Comparison of ENCODE assay signal across 12 cellular contexts in genomic region chr1:225849905-225850304, GRCh38. TPM values are rescaled to one million over a fixed set of nuclear protein-coding genes. Genes with fewer than 3 reads are reported as not detected.
DNase-seq lines count a peak whose midpoint lies in the region; ATAC-seq and TF ChIP-seq lines count a peak whose summit lies in the region.
"Had no signal": no experiment of that assay in that cellular context is flagged by ENCODE, and none has a peak within 500 bp of the region (broad histone marks: within the 10 kb centered on the region; RNA-seq: fewer than 3 reads in every experiment).

No MANE protein-coding gene starts in this region.

- intact Hi-C loops in heart left ventricle (cut with DNase I): loop anchor here in 8 of 10 donors (5.0 to 10.0 kb wide), 6 partner anchors 38 to 373 kb away; partner anchors contain the start of genes EPHX1 (in 4 of the 8) and SRP9 (in 4 of the 8)
- intact Hi-C loops in left ventricle myocardium inferior (cut with micrococcal nuclease): no loop called here
- intact Hi-C loops in PC-3 (cut with micrococcal nuclease): loop anchor here (5.0 kb wide), 1 partner anchor 127 kb away; no protein-coding TSS in a partner anchor

- no peaks in the 10 kb centered on the region for H3K79me2 ChIP-seq in PC-3 (ENCODE audit: low read length)
- H3K79me2 ChIP-seq: parathyroid adenoma had no signal

- peak overlapping the region; percentile 66 to 82 (median 73) for H3K4me3 Mint-ChIP-seq in immature natural killer cell
- H3K4me3 Mint-ChIP-seq: CD14-positive monocyte had no signal

- peak overlapping the region; percentile 84 to 96 (median 91) for H3K27ac Mint-ChIP-seq in immature natural killer cell

- peaks cover 62 to 70% of the 10 kb centered on the region in 2 donors for H3K4me1 Mint-ChIP-seq in immature natural killer cell

- DNase-seq in heart left ventricle (peak; percentile 39 to 83 (median 61)), left ventricle myocardium inferior (no peak), immature natural killer cell (peak; percentile 79 to 85 (median 81)), iPS-NIHi7 (ENCODE audit: extremely low spot score) (no peak), PC-3 (no peak)
- DNase-seq in activated T-cell treated with anti-CD3 and anti-CD28 coated beads, Interleukin-2, amount 50 U/mL, for 48 hours: peak; percentile 30 to 41
- DNase-seq: NCI-H446 had no signal

- no peaks in the 10 kb centered on the region for H3K9me3 Mint-ChIP-seq in immature natural killer cell
- H3K9me3 Mint-ChIP-seq: CD14-positive monocyte had no signal

- no peaks in the 10 kb centered on the region for H4K20me1 ChIP-seq in PC-3 (ENCODE audit: low read length)

- CTCF ChIA-PET in PC-3 (lab: Charles Lee): interaction anchor here (0.6 kb wide), 1 partner anchor 396 kb away, joined by 6 read pairs; no protein-coding TSS in a partner anchor

- H3K27me3 ChIP-seq in heart left ventricle (no peaks in the 10 kb centered on the region), left ventricle myocardium inferior (ENCODE audit: low read depth) (no peaks in the 10 kb centered on the region), thymus (ENCODE audit: control insufficient read depth, insufficient read depth) (no peaks in the 10 kb centered on the region), PC-3 (ENCODE audit: low read length) (no peaks in the 10 kb centered on the region)

- H3K27ac ChIP-seq in heart left ventricle (peak overlapping the region in 2 of 12 donors; percentile 7 to 27), left ventricle myocardium inferior (replicated peaks) (no peak overlapping the region), thymus (ENCODE audit: low read depth) (peak overlapping the region; percentile 89), PC-3 (ENCODE audit: low read length) (no peak overlapping the region)
- H3K27ac ChIP-seq: parathyroid adenoma had no signal

- POLR2A ChIA-PET in PC-3 (lab: Charles Lee; ENCODE audit: unreplicated experiment): no interaction called here

- BruUV-seq in PC-3 (replicated peaks; lab: Mats Ljungman, UMichigan): no TSS peak

- H3K36me3 ChIP-seq in heart left ventricle (peaks cover 0 to 88% (median 69%) of the 10 kb centered on the region in 9 donors), left ventricle myocardium inferior (peaks cover 69% of the 10 kb centered on the region), thymus (ENCODE audit: control insufficient read depth, insufficient read depth) (peaks cover 50% of the 10 kb centered on the region), PC-3 (ENCODE audit: low read depth, low read length) (peaks cover 31% of the 10 kb centered on the region; the same call in 1 of the 2 replicates)

- no peak overlapping the region for H3K4me2 ChIP-seq in PC-3 (ENCODE audit: low read length)

- peaks cover 4 to 8% (median 7%) of the 10 kb centered on the region in 3 donors for H3K27me3 Mint-ChIP-seq in immature natural killer cell (ENCODE audit: low read depth in 3 of 3)

- peaks cover 14 to 44% (median 21%) of the 10 kb centered on the region in 3 donors for H3K36me3 Mint-ChIP-seq in immature natural killer cell

- no peaks in the 10 kb centered on the region for H3F3A ChIP-seq in PC-3 (ENCODE audit: low read length, unreplicated experiment)

- H3K9ac ChIP-seq in PC-3 (ENCODE audit: low read length): no peak overlapping the region
- H3K9ac ChIP-seq: parathyroid adenoma had no signal

- no peak overlapping the region for H2AFZ ChIP-seq in PC-3 (ENCODE audit: low read length)
- H2AFZ ChIP-seq: parathyroid adenoma had no signal

- H3K9me3 ChIP-seq in heart left ventricle: no peaks in the 10 kb centered on the region
- H3K9me3 ChIP-seq in left ventricle myocardium inferior (replicated peaks): no peaks in the 10 kb centered on the region
- no peaks in the 10 kb centered on the region for H3K9me3 ChIP-seq in thymus (ENCODE audit: control insufficient read depth)
- H3K9me3 ChIP-seq in PC-3 (ENCODE audit: low read length): no peaks in the 10 kb centered on the region

- TF ChIP-seq POLR2A in heart left ventricle (IDR thresholded peaks at IDR 0.05): no peak

- H3K4me1 ChIP-seq in heart left ventricle (peaks cover 0 to 38% (median 16%) of the 10 kb centered on the region in 12 donors), left ventricle myocardium inferior (peaks cover 50% of the 10 kb centered on the region), thymus (ENCODE audit: control insufficient read depth, insufficient read depth, low read length) (peaks cover 40% of the 10 kb centered on the region), PC-3 (ENCODE audit: insufficient read depth, low read length) (no peaks in the 10 kb centered on the region)
- H3K4me1 ChIP-seq: parathyroid adenoma had no signal

- ATAC-seq in heart left ventricle (no peak), GM21381 (IDR thresholded peaks at IDR 0.05; ENCODE audit: unreplicated experiment) (no peak), PC-3 (no peak)

- 47 to 56% (median 49%) methylated on average over 7 of the region's 7 CpGs for WGBS in heart left ventricle, 4 donors
- WGBS in thymus: 81% methylated on average over 7 of the region's 7 CpGs

- TF ChIP-seq CTCF in heart left ventricle (IDR thresholded peaks at IDR 0.05): no peak
- no peak for TF ChIP-seq CTCF in left ventricle myocardium inferior (IDR thresholded peaks at IDR 0.05; ENCODE audit: borderline replicate concordance)
- no peak for TF ChIP-seq CTCF in PC-3 (conservative IDR thresholded peaks at IDR 0.05; ENCODE audit: low read depth, low read length)

- H3K9me2 ChIP-seq in PC-3 (replicated peaks; ENCODE audit: low read length): no peaks in the 10 kb centered on the region

- H3K4me3 ChIP-seq in heart left ventricle (no peak overlapping the region), left ventricle myocardium inferior (no peak overlapping the region), thymus (ENCODE audit: low read length) (no peak overlapping the region), PC-3 (ENCODE audit: low read length) (no peak overlapping the region)

RNA-seq across cellular contexts. Expression of gene TMEM63A, which starts 32.3 kb away (rescaled TPM):
- 10 to 100 TPM; 14.4 to 42.7 (median 25.3) TPM for total RNA-seq in heart left ventricle
- 10 to 100 TPM; 13.7 to 37.3 TPM for polyA plus RNA-seq in heart left ventricle
- 30.4 TPM for total RNA-seq in left ventricle myocardium inferior
- polyA plus RNA-seq in immature natural killer cell: 10 to 100 TPM; 10.1 to 27.4 (median 11.1) TPM
- polyA plus RNA-seq in thymus: 38.8 TPM
- total RNA-seq in PC-3 (2014; rRNA removed): 47.5 and 59.3 TPM in 2 replicates

RNA-seq across cellular contexts. Expression of gene LEFTY1, which starts 39.0 kb away (rescaled TPM):
- under 1 TPM in 4 of 9 donors, not detected in 5; 0.19 to 0.77 (median 0.30) TPM for total RNA-seq in heart left ventricle
- under 1 TPM in 1 of 2 donors, not detected in 1; 0.65 TPM for polyA plus RNA-seq in heart left ventricle
- total RNA-seq in left ventricle myocardium inferior: 0.55 TPM
- polyA plus RNA-seq in immature natural killer cell: not detected
- polyA plus RNA-seq in thymus: 1.2 TPM
- not detected in 2 replicates for total RNA-seq in PC-3 (2014; rRNA removed)
- total RNA-seq: T-helper 2 cell treated with Interferon-gamma antibody and Interleukin-4, amounts not matched to agents 100 ng/mL and 5 ng/mL, for 36 hours had no signal
- polyA plus RNA-seq: CD14-positive monocyte had no signal

RNA-seq across cellular contexts. Expression of gene EPHX1, which starts 40.0 kb away (rescaled TPM):
- total RNA-seq in heart left ventricle (10 to 100 TPM; 29.0 to 96.8 (median 47.0) TPM), left ventricle myocardium inferior (49.7 TPM), PC-3 (2014; rRNA removed) (54.6 and 69.2 TPM in 2 replicates)
- polyA plus RNA-seq in heart left ventricle (10 to 100 TPM; 22.2 to 36.1 TPM), immature natural killer cell (1 to 10 TPM in 2 of 3 donors, under 1 TPM in 1; 0.86 to 2.4 (median 1.5) TPM), thymus (13.3 TPM)

Comparison
In these comparisons a context has a peak if more than half of its experiments do, and no peak if none do; other contexts are left out.
1. DNase-seq: peak in heart left ventricle (5 of 5), activated T-cell treated with anti-CD3 and anti-CD28 coated beads, Interleukin-2, amount 50 U/mL, for 48 hours (2 of 2) and immature natural killer cell (3 of 3); none in left ventricle myocardium inferior (single experiment), iPS-NIHi7 (single experiment) and PC-3 (single experiment).